Comparison of ENCODE assay signal across 6 cellular contexts in genomic region chr4:94158883-94159282, GRCh38.
"Had no signal": no experiment of that assay in that cellular context is flagged by ENCODE, and none has a peak within 500 bp of the region (broad histone marks: within the 10 kb centered on the region; RNA-seq: fewer than 3 reads in every experiment).

No MANE protein-coding gene starts in this region.

- H3K27ac Mint-ChIP-seq: H9, IgD-negative memory B cell had no signal

- H3K4me3 Mint-ChIP-seq: H9 had no signal

- H3K4me3 ChIP-seq: GM23248 had no signal

- H3K9ac ChIP-seq: GM23248 had no signal

- ATAC-seq: HepG2 had no signal

- DNase-seq: GM23248, H9, HCEC 1CT, KBM-7 had no signal

- H3K4me1 Mint-ChIP-seq: IgD-negative memory B cell had no signal

- H2AFZ ChIP-seq: GM23248 had no signal

- H3K27ac ChIP-seq: GM23248 had no signal
